36 cellular contexts compared by ENCODE assay signal in the genomic region with DNA sequence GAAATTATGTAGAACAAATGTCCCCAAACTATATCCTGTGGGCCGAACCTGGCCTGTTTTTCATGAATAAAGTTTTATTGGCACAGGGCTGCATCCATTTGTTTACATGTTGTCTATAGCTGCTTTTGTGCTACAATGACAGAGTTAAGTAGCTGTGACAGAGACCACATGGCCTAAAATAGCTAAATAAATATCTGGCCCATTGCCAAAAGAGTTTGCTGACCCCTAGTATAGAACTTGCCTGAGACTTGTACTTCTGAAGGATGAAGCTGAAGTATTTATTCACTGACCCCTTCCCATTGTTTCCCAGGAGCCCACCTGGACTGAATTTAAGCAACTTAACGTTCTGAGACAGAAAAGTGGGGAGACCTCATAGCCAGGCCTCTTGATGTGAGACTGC.
"Had no signal": no experiment of that assay in that cellular context is flagged by ENCODE, and none has a peak within 500 bp of the region (broad histone marks: within the 10 kb centered on the region; RNA-seq: fewer than 3 reads in every experiment).

No MANE protein-coding gene starts in this region.

- DNase-seq: Kasumi-1, MG63, MM.1S, MV-4-11, NCI-H1048, NCI-H1092, NCI-H1092 treated with DMSO at 0.1 percent for 48 hours, NCI-H1105, NCI-H1105 treated with DMSO at 0.1 percent for 48 hours, NCI-H1417, NCI-H1417 treated with DMSO at 0.1 percent for 48 hours, NCI-H1436, NCI-H1436 treated with DMSO at 0.1 percent for 48 hours, NCI-H146, NCI-H1694, NCI-H1694 treated with DMSO at 0.1 percent for 48 hours, NCI-H187, NCI-H187 treated with DMSO at 0.1 percent for 48 hours, NCI-H1930, NCI-H2029, NCI-H2029 treated with DMSO at 0.1 percent for 48 hours, NCI-H2081, NCI-H2081 treated with DMSO at 0.1 percent for 48 hours, NCI-H2107, NCI-H2171, NCI-H2171 treated with DMSO at 0.1 percent for 48 hours, NCI-H2227 treated with DMSO at 0.1 percent for 48 hours, NCI-H226, NCI-H345, NCI-H446, NCI-H446 treated with DMSO at 0.1 percent for 48 hours, NCI-H510A, NCI-H510A treated with DMSO at 0.1 percent for 48 hours, NCI-H524, NCI-H524 treated with DMSO at 0.1 percent for 48 hours, NCI-H526 had no signal

- H3K9me3 ChIP-seq: MG63 had no signal

- H3K36me3 ChIP-seq: MG63 had no signal

- H3K27me3 ChIP-seq: MG63 had no signal

- H3K4me3 ChIP-seq: MG63 had no signal
